Comparison of ENCODE assay signal across 8 cellular contexts in the genomic region with DNA sequence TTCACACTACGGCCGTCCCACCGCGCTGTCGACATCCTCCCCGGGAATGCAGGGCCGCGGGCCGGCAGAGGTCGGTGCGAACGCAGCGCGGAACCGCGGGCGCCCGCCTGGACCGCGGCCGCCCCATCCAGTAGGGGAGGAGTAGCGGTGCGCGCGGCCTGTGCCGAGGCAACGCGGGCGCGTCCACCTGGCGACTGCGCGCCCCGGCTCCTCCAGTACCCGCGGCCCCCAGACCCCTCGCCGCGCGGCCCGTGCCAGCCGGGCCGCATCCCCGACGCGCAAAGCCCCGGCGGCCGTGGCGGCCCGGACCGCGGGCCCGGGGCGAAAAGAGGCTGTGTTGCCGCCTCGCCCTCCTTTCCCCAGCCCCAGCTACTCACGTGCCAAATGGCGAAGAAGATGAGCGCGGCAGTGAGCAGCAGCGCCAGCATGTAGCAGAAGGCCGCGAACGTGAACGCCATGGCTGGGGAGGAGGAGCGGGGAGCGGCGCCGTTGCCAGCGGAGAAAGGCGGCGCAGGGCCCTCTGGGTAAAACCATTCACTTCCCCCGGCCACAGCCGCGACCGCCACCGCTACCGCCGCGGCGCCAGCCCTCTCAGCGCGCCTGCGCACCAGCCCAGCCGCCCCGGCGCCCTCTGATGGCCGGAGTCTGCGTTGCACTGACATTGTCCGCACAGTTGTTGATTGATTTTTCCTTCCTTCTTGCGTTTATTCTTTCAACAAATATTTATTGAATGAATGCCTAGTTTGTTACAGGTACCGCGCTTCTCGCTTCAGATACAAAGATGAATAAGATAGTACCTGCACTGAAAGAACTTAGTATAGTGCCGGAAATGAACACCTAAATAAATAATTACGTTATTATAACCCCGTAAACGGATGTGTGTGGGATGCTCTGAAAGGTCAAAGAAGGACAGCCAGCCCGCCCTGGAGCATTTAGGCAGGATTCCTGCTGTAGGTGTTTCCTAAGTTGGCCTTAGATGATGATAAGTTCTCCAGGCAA. TPM values are rescaled to one million over a fixed set of nuclear protein-coding genes. Genes with fewer than 3 reads are reported as not detected.
A peak's percentile ranks its signal among the peaks of the same experiment; 100 is the strongest.
DNase-seq lines count a peak whose midpoint lies in the region; ATAC-seq and TF ChIP-seq lines count a peak whose summit lies in the region.

A gene (minus strand): TSS at position 505 of the 999 bp plus-strand sequence. CDS start 47 bp downstream, at position 458.

- in situ Hi-C loops in endometrial microvascular endothelial cells (cut with HindIII; ENCODE audit: inconsistent ontology term, low pct_unique_long_range_greater_than_20kb, low sequenced_read_pairs) = no loop called here

- H3K9ac ChIP-seq in HUES48 (ENCODE audit: low read depth, low read length) (peak within 1 kb of the TSS; percentile 97), NT2/D1 (ENCODE audit: insufficient read length, low read depth) (peak within 1 kb of the TSS; percentile 94)

- CTCF ChIA-PET in Calu3 (lab: Charles Lee) = no interaction called here

- peaks cover 29% of the 10 kb centered on the region for H3K36me3 Mint-ChIP-seq in Calu3 (ENCODE audit: insufficient read depth, unreplicated experiment)
- no peaks in the 10 kb centered on the region for H3K36me3 Mint-ChIP-seq in mesothelial cell of epicardium

- peaks cover 25% of the 10 kb centered on the region for H3K4me1 ChIP-seq in HUES48 (ENCODE audit: control insufficient read depth, insufficient read depth, low read length)
- H3K4me1 ChIP-seq in NT2/D1 (ENCODE audit: insufficient read depth, insufficient read length) = no peaks in the 10 kb centered on the region

- H3K27me3 ChIP-seq in HUES48 (ENCODE audit: control insufficient read depth, insufficient read depth, low read length) (no peaks in the 10 kb centered on the region), NT2/D1 (ENCODE audit: insufficient read depth, insufficient read length) (no peaks in the 10 kb centered on the region)

- H3K9me3 ChIP-seq in HUES48 (ENCODE audit: control insufficient read depth, insufficient read depth, low read length) (no peaks in the 10 kb centered on the region), NT2/D1 (ENCODE audit: insufficient read depth, low read length) (no peaks in the 10 kb centered on the region)

- H3K27ac ChIP-seq in HUES48 (ENCODE audit: low read depth, low read length) = peak within 1 kb of the TSS; percentile 98

- DNase-seq in Calu3 (peak; percentile 96), NT2/D1 (ENCODE audit: low read depth, low spot score) (peak; percentile 77), mesothelial cell of epicardium (ENCODE audit: low spot score in 2 of 2, unreplicated experiment in 2 of 2) (peak; percentile 92 to 98)
- DNase-seq in activated CD8-positive, alpha-beta memory T cell treated with anti-CD3 and anti-CD28 coated beads, Interleukin-2, amount 50 U/mL, for 1 hour (ENCODE audit: extremely low read depth) = peak; percentile 70
- peak; percentile 85 to 91 for DNase-seq in stimulated activated CD8-positive, alpha-beta memory T cell treated with anti-CD3 and anti-CD28 coated beads, Interleukin-2, amount 100 ng/mL, for 1 hour (ENCODE audit: low read depth in 2 of 2)

- H3K4me3 Mint-ChIP-seq in Calu3 (ENCODE audit: low read depth, unreplicated experiment) (peak within 1 kb of the TSS; percentile 78), mesothelial cell of epicardium (peak within 1 kb of the TSS; percentile 76)

- peak; percentile 93 for ATAC-seq in GM21390 (IDR thresholded peaks at IDR 0.05; ENCODE audit: unreplicated experiment)

- peak within 1 kb of the TSS; percentile 80 for H3K27ac Mint-ChIP-seq in Calu3 (ENCODE audit: unreplicated experiment)
- H3K27ac Mint-ChIP-seq in mesothelial cell of epicardium = peak within 1 kb of the TSS; percentile 89

- H3K36me3 ChIP-seq in HUES48 (ENCODE audit: control insufficient read depth, insufficient read depth, low read length) (peaks cover under 1% of the 10 kb centered on the region; the same call in 1 of the 2 replicates), NT2/D1 (ENCODE audit: insufficient read depth, insufficient read length, low read length) (peaks cover 4% of the 10 kb centered on the region)

- intact Hi-C loops in Calu3 (cut with micrococcal nuclease; ENCODE audit: unreplicated experiment) = no loop called here

- TF ChIP-seq CTCF in Calu3 (IDR thresholded peaks at IDR 0.05; ENCODE audit: unreplicated experiment) = peak; percentile 91
- peak; percentile 89 for TF ChIP-seq CTCF in mesothelial cell of epicardium (IDR thresholded peaks at IDR 0.05; ENCODE audit: unreplicated experiment)

- no peaks in the 10 kb centered on the region for H3K27me3 Mint-ChIP-seq in Calu3 (ENCODE audit: unreplicated experiment)
- H3K27me3 Mint-ChIP-seq in mesothelial cell of epicardium (ENCODE audit: low read depth) = no peaks in the 10 kb centered on the region

- no peaks in the 10 kb centered on the region for H3K9me3 Mint-ChIP-seq in Calu3 (ENCODE audit: low read depth, unreplicated experiment)
- H3K9me3 Mint-ChIP-seq in mesothelial cell of epicardium = no peaks in the 10 kb centered on the region

- H3K4me3 ChIP-seq in HUES48 (ENCODE audit: low read depth, low read length) (peak within 1 kb of the TSS; percentile 96), NT2/D1 (ENCODE audit: insufficient read length, low read depth) (peak within 1 kb of the TSS; percentile 82)

- BruUV-seq in Calu3 (replicated peaks; lab: Mats Ljungman, UMichigan) = no TSS peak

- H3K4me1 Mint-ChIP-seq in Calu3 (ENCODE audit: low read depth, unreplicated experiment) = peaks cover 36% of the 10 kb centered on the region
- H3K4me1 Mint-ChIP-seq in mesothelial cell of epicardium = peaks cover 54% of the 10 kb centered on the region

RNA-seq across cellular contexts. Expression of the gene that starts here (rescaled TPM):
- 118 and 123 TPM in 2 replicates for total RNA-seq in Calu3 (2022)
- 228 TPM for total RNA-seq in endometrial microvascular endothelial cells (ENCODE audit: inconsistent ontology term)
- total RNA-seq in mesothelial cell of epicardium = 95.8 to 101 TPM (median 97.6 TPM) in 3 replicates

Comparison
In these comparisons a context has a peak if more than half of its experiments do, and no peak if none do; other contexts are left out.
1. Peak in every context shown above with its lines: DNase-seq, ATAC-seq, H3K4me3 ChIP-seq and H3K27ac ChIP-seq.